In the genomic region with DNA sequence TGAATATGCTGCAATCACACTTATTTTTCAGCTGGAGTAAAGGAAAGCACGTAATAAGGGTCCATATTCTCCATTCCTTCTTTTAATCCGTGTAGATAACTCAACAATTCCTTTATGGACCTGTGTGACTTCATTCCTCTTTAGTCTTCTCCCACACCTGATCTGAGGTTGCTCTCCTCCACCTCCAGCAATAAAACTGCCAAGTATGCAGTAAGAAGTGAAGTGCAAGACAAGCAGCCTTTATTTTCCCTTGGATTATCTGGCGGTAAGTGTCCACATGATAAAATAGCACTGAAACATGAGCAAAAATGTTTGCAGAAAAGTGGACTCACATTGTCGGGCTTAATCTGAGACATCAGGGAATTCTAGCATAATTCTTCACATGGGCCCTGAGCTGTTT, we compare ENCODE assay signal across 24 cellular contexts. TPM values are rescaled to one million over a fixed set of nuclear protein-coding genes. Genes with fewer than 3 reads are reported as not detected.
"Had no signal": no experiment of that assay in that cellular context is flagged by ENCODE, and none has a peak within 500 bp of the region (broad histone marks: within the 10 kb centered on the region; RNA-seq: fewer than 3 reads in every experiment).

No MANE protein-coding gene starts in this region.

- H2AFZ ChIP-seq: parathyroid adenoma had no signal

- H3K27ac ChIP-seq: left ventricle myocardium inferior, parathyroid adenoma, right atrium auricular region, skin epidermis, stomach, testis, thyroid gland, uterus had no signal

- H3K79me2 ChIP-seq: parathyroid adenoma had no signal

- H3K36me3 ChIP-seq: left ventricle myocardium inferior, right atrium auricular region, stomach, thyroid gland, uterus had no signal

- H3K27me3 ChIP-seq: right atrium auricular region, stomach, testis, thyroid gland, uterus had no signal

- H3K36me3 Mint-ChIP-seq: immature natural killer cell; natural killer cell treated with Interleukin-12 subunit alpha and Interleukin-12 subunit beta and Interleukin-15 and Interleukin-18, amount 100 ng/mL, for 72 hours had no signal

- H3K9me3 Mint-ChIP-seq: immature natural killer cell; natural killer cell treated with Interleukin-12 subunit alpha and Interleukin-12 subunit beta and Interleukin-15 and Interleukin-18, amount 100 ng/mL, for 72 hours; neural crest cell had no signal

- H3K4me1 Mint-ChIP-seq: immature natural killer cell, neural crest cell had no signal

- H3K9me3 ChIP-seq: mucosa of descending colon, right atrium auricular region, stomach, testis, thyroid gland, uterus had no signal

- H3K4me3 ChIP-seq: left ventricle myocardium inferior, lung, mucosa of descending colon, right atrium auricular region, skin epidermis, stomach, testis, thyroid gland, uterus had no signal

- H3K4me1 ChIP-seq: left ventricle myocardium inferior, parathyroid adenoma, right atrium auricular region, stomach, testis, thyroid gland, uterus had no signal

- DNase-seq: hypothalamus; immature natural killer cell; left ventricle myocardium inferior; mesendoderm; midbrain; mucosa of descending colon; naive thymus-derived CD4-positive, alpha-beta T cell; nucleus accumbens; stimulated activated CD4-positive, alpha-beta T cell treated with anti-CD3 and anti-CD28 coated beads, Interleukin-12 subunit alpha, Interleukin-12 subunit beta, amount 100 ng/mL, for 4 hours; stimulated activated CD4-positive, alpha-beta T cell treated with anti-CD3 and anti-CD28 coated beads, Interleukin-15, amount 100 ng/mL, for 24 hours; stimulated activated CD4-positive, alpha-beta T cell treated with anti-CD3 and anti-CD28 coated beads, Interleukin-2, amount 100 ng/mL, for 24 hours; stimulated activated CD4-positive, alpha-beta T cell treated with anti-CD3 and anti-CD28 coated beads, Interleukin-4, amount 100 ng/mL, for 1 hour; stimulated activated naive B cell treated with anti-CD40 and anti-IgM and Interleukin-4, amounts not matched to agents 10 μg/mL and 1 μg/mL and 100 μg/mL, for 72 hours; stimulated activated naive CD8-positive, alpha-beta T cell treated with anti-CD3 and anti-CD28 coated beads, Interleukin-15, Interleukin-2, amounts not matched to agents 100 U/mL and 50 U/mL, for 24 hours; stomach; testis; thyroid gland; uterus had no signal

- H3K27ac Mint-ChIP-seq: immature natural killer cell; natural killer cell treated with Interleukin-12 subunit alpha and Interleukin-12 subunit beta and Interleukin-15 and Interleukin-18, amount 100 ng/mL, for 72 hours; stimulated activated naive B cell treated with anti-CD40 and anti-IgM and Interleukin-4, amounts not matched to agents 10 μg/mL and 1 μg/mL and 100 μg/mL, for 72 hours had no signal

- H3K27me3 Mint-ChIP-seq: natural killer cell treated with Interleukin-12 subunit alpha and Interleukin-12 subunit beta and Interleukin-15 and Interleukin-18, amount 100 ng/mL, for 72 hours had no signal

- H3K4me3 Mint-ChIP-seq: immature natural killer cell; naive thymus-derived CD4-positive, alpha-beta T cell; natural killer cell treated with Interleukin-12 subunit alpha and Interleukin-12 subunit beta and Interleukin-15 and Interleukin-18, amount 100 ng/mL, for 72 hours; neural crest cell; stimulated activated naive B cell treated with anti-CD40 and anti-IgM and Interleukin-4, amounts not matched to agents 10 μg/mL and 1 μg/mL and 100 μg/mL, for 72 hours had no signal

RNA-seq across cellular contexts. Expression of a gene that starts 13.8 kb away (rescaled TPM):
- polyA plus RNA-seq: naive thymus-derived CD4-positive, alpha-beta T cell had no signal
